ENCODE assay signal across 24 cellular contexts in the genomic region with DNA sequence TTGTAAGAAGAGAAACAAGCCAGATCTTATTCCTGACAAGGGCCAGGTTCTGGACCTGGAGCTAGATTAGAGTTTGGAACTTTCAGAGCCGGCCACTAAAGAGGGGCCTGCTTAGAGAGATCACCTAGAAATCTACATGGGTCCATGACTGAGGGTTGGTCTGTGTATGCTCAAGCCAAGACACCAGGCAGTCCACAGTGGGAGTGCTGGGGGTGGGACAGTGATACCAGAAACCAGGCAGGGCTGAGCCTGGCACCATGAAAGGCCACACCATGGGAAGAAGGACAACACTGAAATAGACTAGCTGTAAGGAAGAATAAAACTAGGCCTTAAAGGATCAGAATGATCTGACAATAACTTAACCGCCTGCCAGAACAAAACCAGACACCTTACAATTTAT.
DNase-seq lines count a peak whose midpoint lies in the region; ATAC-seq, FAIRE-seq and TF ChIP-seq lines count a peak whose summit lies in the region.
"Had no signal": no experiment of that assay in that cellular context is flagged by ENCODE, and none has a peak within 500 bp of the region (broad histone marks: within the 10 kb centered on the region; RNA-seq: fewer than 3 reads in every experiment).

No MANE protein-coding gene starts in this region.

- no peak overlapping the region for H2AK5ac ChIP-seq in mesendoderm (ENCODE audit: low read length)

- H3K79me2 ChIP-seq in K562 (ENCODE audit: control insufficient read depth, insufficient read depth, low read length), result no peaks in the 10 kb centered on the region
- no peaks in the 10 kb centered on the region for H3K79me2 ChIP-seq in mesendoderm (ENCODE audit: control insufficient read depth, insufficient read depth, low read length)
- H3K79me2 ChIP-seq in Karpas-422 (ENCODE audit: low read length), result no peaks in the 10 kb centered on the region

- no peak overlapping the region for H4K5ac ChIP-seq in mesendoderm (ENCODE audit: low read length)

- TF ChIP-seq EP300 in K562 (IDR thresholded peaks at IDR 0.05; ENCODE audit: low read length), result no peak

- no peak overlapping the region for H3K23ac ChIP-seq in mesendoderm (ENCODE audit: low read length)

- H3K79me1 ChIP-seq in mesendoderm (ENCODE audit: low read length), result no peaks in the 10 kb centered on the region

- DNase-seq in SK-N-MC (ENCODE audit: low read depth, low spot score) (no peak), K562 (ENCODE audit: extremely low read depth in 1 of 4, low spot score in 3 of 4) (no peak), mesendoderm (no peak), COR-L47 (lab: John Stamatoyannopoulos, UW) (no peak), middle frontal gyrus (ENCODE audit: extremely low spot score, low spot score) (no peak), Karpas-422 (no peak), epidermal melanocyte (ENCODE audit: insufficient read length, low spot score) (no peak)
- DNase-seq: 8988T; AML-193; CD4-positive, alpha-beta T cell; CD8-positive, alpha-beta T cell; DMS 273 treated with DMSO at 0.1 percent for 48 hours; DMS153; DMS53; DMS79; DND-41; EL; GDM1 had no signal

- no peak overlapping the region for H3K4ac ChIP-seq in mesendoderm (ENCODE audit: low read depth, low read length)

- H2BK15ac ChIP-seq in mesendoderm (replicated peaks; ENCODE audit: low read depth), result no peak overlapping the region

- in situ Hi-C loops in K562 (cut with MboI), result no loop called here

- peak overlapping the region; percentile 87 for H3K18ac ChIP-seq in mesendoderm (ENCODE audit: low read length)

- POLR2A ChIA-PET in K562 (lab: Yijun Ruan, JAX), result no interaction called here

- WGBS in K562 (ENCODE audit: insufficient coverage, low coverage, missing lambda C conversion rate), result 85% methylated on average over 2 of the region's 2 CpGs
- no CpG with 5 or more reads among the region's 2 CpGs for WGBS in mesendoderm (ENCODE audit: extremely low coverage, insufficient coverage, low lambda C conversion rate)

- no peaks in the 10 kb centered on the region for H3K9me1 ChIP-seq in K562 (ENCODE audit: control insufficient read depth, insufficient read depth, low read length)

- intact Hi-C loops in K562 (cut with micrococcal nuclease), result loop anchor here (5.0 kb wide), 2 partner anchors 529 to 569 kb away; no protein-coding TSS in a partner anchor

- no peak for ATAC-seq in K562
- ATAC-seq: CD8-positive, alpha-beta T cell had no signal

- H3K27ac ChIP-seq in SK-N-MC (peak overlapping the region; percentile 56), K562 (ENCODE audit: extremely low read depth, low read depth, low read length) (no peak overlapping the region), mesendoderm (ENCODE audit: low read depth, low read length) (no peak overlapping the region), Karpas-422 (ENCODE audit: low read length) (no peak overlapping the region)
- H3K27ac ChIP-seq: BLaER1 treated with 17β-estradiol and CSF1 and Interleukin-3, amounts not matched to agents 10 nM and 100 nM; C4-2B had no signal

- FAIRE-seq in K562 (lab: Jason Lieb, UNC), result peak; percentile 40
- FAIRE-seq: A204.1, GM12878, GM12892, GM18507 had no signal

- H3K56ac ChIP-seq in mesendoderm (ENCODE audit: low read length), result no peak overlapping the region

- no peak overlapping the region for H4K8ac ChIP-seq in mesendoderm (ENCODE audit: low read depth, low read length)

- H3K9ac ChIP-seq in SK-N-MC (ENCODE audit: insufficient read length) (no peak overlapping the region), K562 (ENCODE audit: insufficient read depth in 1 of 2, low read depth in 2 of 2, low read length in 2 of 2) (no peak overlapping the region), mesendoderm (ENCODE audit: low read length) (no peak overlapping the region), Karpas-422 (ENCODE audit: low read length) (no peak overlapping the region)
- H3K9ac ChIP-seq: BLaER1 treated with 17β-estradiol and CSF1 and Interleukin-3, amounts not matched to agents 10 nM and 100 nM had no signal

- BruUV-seq in K562 (replicated peaks; lab: Mats Ljungman, UMichigan), result no TSS peak

- H3K4me3 ChIP-seq in SK-N-MC (no peak overlapping the region), K562 (no peak overlapping the region), mesendoderm (ENCODE audit: low read length) (no peak overlapping the region), Karpas-422 (ENCODE audit: low read length) (no peak overlapping the region)
- H3K4me3 ChIP-seq: BLaER1 treated with 17β-estradiol and CSF1 and Interleukin-3, amounts not matched to agents 10 nM and 100 nM; GM12878 had no signal

- H3K27me3 ChIP-seq in K562 (ENCODE audit: control insufficient read depth in 2 of 2, insufficient read depth in 2 of 2, low read length in 2 of 2), result no peaks in the 10 kb centered on the region
- no peaks in the 10 kb centered on the region for H3K27me3 ChIP-seq in mesendoderm (ENCODE audit: insufficient read depth, low read length, poor library complexity)
- no peaks in the 10 kb centered on the region for H3K27me3 ChIP-seq in Karpas-422 (ENCODE audit: low read length)
- H3K27me3 ChIP-seq: BLaER1 treated with 17β-estradiol and CSF1 and Interleukin-3, amounts not matched to agents 10 nM and 100 nM had no signal

- H3K4me1 ChIP-seq in K562 (replicated peaks in 1 of 2; ENCODE audit: control insufficient read depth in 2 of 2, insufficient read depth in 2 of 2, low read length in 2 of 2) (no peaks in the 10 kb centered on the region), mesendoderm (ENCODE audit: control insufficient read depth, low read depth, low read length) (peaks cover 3% of the 10 kb centered on the region), Karpas-422 (ENCODE audit: low read length) (no peaks in the 10 kb centered on the region)
- H3K4me1 ChIP-seq: BLaER1 treated with 17β-estradiol and CSF1 and Interleukin-3, amounts not matched to agents 10 nM and 100 nM had no signal

- no peak for TF ChIP-seq POLR2A in K562 (conservative IDR thresholded peaks at IDR 0.05)

- no peak overlapping the region for H2AFZ ChIP-seq in K562 (ENCODE audit: low read depth, low read length)
- no peak overlapping the region for H2AFZ ChIP-seq in Karpas-422 (ENCODE audit: low read length)

- no peaks in the 10 kb centered on the region for H4K20me1 ChIP-seq in K562 (replicated peaks; ENCODE audit: control insufficient read depth, insufficient read depth, low read length)
- no peaks in the 10 kb centered on the region for H4K20me1 ChIP-seq in Karpas-422 (ENCODE audit: insufficient read depth, low read depth, low read length)
- H4K20me1 ChIP-seq: BLaER1 treated with 17β-estradiol and CSF1 and Interleukin-3, amounts not matched to agents 10 nM and 100 nM had no signal

- CTCF ChIA-PET in K562 (lab: Yijun Ruan, JAX; ENCODE audit: low intra/inter-chr PET ratio), result interaction anchor here (0.7 kb wide), 1 partner anchor 361 kb away, joined by 5 read pairs; no protein-coding TSS in a partner anchor

- peak overlapping the region; percentile 28 for H2BK120ac ChIP-seq in mesendoderm (ENCODE audit: low read depth, low read length)

- TF ChIP-seq CTCF in K562 (IDR thresholded peaks at IDR 0.05 in 2 of 3, conservative IDR thresholded peaks at IDR 0.05 in 1 of 3; ENCODE audit: insufficient read depth in 2 of 3, low read depth in 1 of 3, low read length in 3 of 3), result no peak

- no peak for TF ChIP-seq RAD21 in K562 (CRISPR knock-in tag; conservative IDR thresholded peaks at IDR 0.05 in 1 of 2, IDR thresholded peaks at IDR 0.05 in 1 of 2)

- H2BK5ac ChIP-seq in mesendoderm (ENCODE audit: low read length), result no peak overlapping the region

- no peaks in the 10 kb centered on the region for H3K9me2 ChIP-seq in Karpas-422 (replicated peaks; ENCODE audit: insufficient read depth, low read length)

- no peak overlapping the region for H3K4me2 ChIP-seq in K562 (ENCODE audit: insufficient read depth, low read length)
- no peak overlapping the region for H3K4me2 ChIP-seq in mesendoderm (ENCODE audit: low read length)
- no peak overlapping the region for H3K4me2 ChIP-seq in Karpas-422 (ENCODE audit: low read depth, low read length, poor library complexity, severe bottlenecking)
- H3K4me2 ChIP-seq: BLaER1 treated with 17β-estradiol and CSF1 and Interleukin-3, amounts not matched to agents 10 nM and 100 nM had no signal

- H3K36me3 ChIP-seq in SK-N-MC (ENCODE audit: insufficient read depth, low read length) (no peaks in the 10 kb centered on the region), K562 (ENCODE audit: control insufficient read depth, insufficient read depth, low read length) (peaks cover 9% of the 10 kb centered on the region), mesendoderm (ENCODE audit: control insufficient read depth, insufficient read depth, low read length) (no peaks in the 10 kb centered on the region), Karpas-422 (ENCODE audit: insufficient read depth, low read length) (no peaks in the 10 kb centered on the region)
- H3K36me3 ChIP-seq: BLaER1 treated with 17β-estradiol and CSF1 and Interleukin-3, amounts not matched to agents 10 nM and 100 nM had no signal

- no peaks in the 10 kb centered on the region for H3K9me3 ChIP-seq in SK-N-MC (ENCODE audit: low read depth, low read length)
- H3K9me3 ChIP-seq in K562 (replicated peaks; ENCODE audit: control insufficient read depth, insufficient read depth, low read depth, low read length), result no peaks in the 10 kb centered on the region
- H3K9me3 ChIP-seq in Karpas-422 (ENCODE audit: low read length), result no peaks in the 10 kb centered on the region
- H3K9me3 ChIP-seq: BLaER1 treated with 17β-estradiol and CSF1 and Interleukin-3, amounts not matched to agents 10 nM and 100 nM had no signal

TF ChIP-seq in K562, 482 proteins besides CTCF, POLR2A, EP300 and RAD21:
- TF ChIP-seq, protein P1, sequence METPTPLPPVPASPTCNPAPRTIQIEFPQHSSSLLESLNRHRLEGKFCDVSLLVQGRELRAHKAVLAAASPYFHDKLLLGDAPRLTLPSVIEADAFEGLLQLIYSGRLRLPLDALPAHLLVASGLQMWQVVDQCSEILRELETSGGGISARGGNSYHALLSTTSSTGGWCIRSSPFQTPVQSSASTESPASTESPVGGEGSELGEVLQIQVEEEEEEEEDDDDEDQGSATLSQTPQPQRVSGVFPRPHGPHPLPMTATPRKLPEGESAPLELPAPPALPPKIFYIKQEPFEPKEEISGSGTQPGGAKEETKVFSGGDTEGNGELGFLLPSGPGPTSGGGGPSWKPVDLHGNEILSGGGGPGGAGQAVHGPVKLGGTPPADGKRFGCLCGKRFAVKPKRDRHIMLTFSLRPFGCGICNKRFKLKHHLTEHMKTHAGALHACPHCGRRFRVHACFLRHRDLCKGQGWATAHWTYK (CRISPR knock-in tag; IDR thresholded peaks at IDR 0.05), result no peak
- no peak for TF ChIP-seq ZNF77 (CRISPR knock-in tag; IDR thresholded peaks at IDR 0.05)
- TF ChIP-seq HNRNPUL1 (IDR thresholded peaks at IDR 0.05; ENCODE audit: low read length), result no peak
TF ChIP-seq in K562: peak in this region for 0.
